ENCODE assay signal across 16 cellular contexts in the genomic region with DNA sequence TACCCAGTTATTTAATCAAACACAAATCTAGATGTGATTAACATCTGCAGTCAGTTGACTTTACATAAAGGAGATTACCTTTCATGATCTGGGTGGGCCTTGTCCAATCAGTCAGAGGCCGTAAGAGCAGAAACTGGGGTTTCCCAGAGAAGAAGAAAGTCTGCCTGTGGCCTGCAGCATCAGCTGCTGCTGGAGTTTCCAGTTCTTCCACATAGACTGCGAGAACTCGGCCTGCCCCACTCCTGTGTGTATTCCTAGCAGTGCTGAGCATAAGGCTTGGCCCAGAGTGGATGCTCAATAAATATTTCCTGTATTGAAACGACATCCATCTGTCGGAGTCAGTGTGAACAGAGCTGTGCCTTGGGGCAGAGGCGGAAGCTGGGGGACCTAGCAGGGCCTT.
DNase-seq lines count a peak whose midpoint lies in the region; ATAC-seq and TF ChIP-seq lines count a peak whose summit lies in the region.
"Had no signal": no experiment of that assay in that cellular context is flagged by ENCODE, and none has a peak within 500 bp of the region (broad histone marks: within the 10 kb centered on the region; RNA-seq: fewer than 3 reads in every experiment).

No MANE protein-coding gene starts in this region.

- TF ChIP-seq POLR2A in suprapubic skin (IDR thresholded peaks at IDR 0.05), result no peak

- no peak for TF ChIP-seq CTCF in epithelial cell of esophagus (IDR thresholded peaks at IDR 0.05; ENCODE audit: insufficient read depth, low read depth, low read length, missing control alignments)
- TF ChIP-seq CTCF in left lung (IDR thresholded peaks at IDR 0.05), result no peak
- no peak for TF ChIP-seq CTCF in suprapubic skin (IDR thresholded peaks at IDR 0.05)

- intact Hi-C loops in left lung (cut with DNase I), result no loop called here

- no peaks in the 10 kb centered on the region for H3F3A ChIP-seq in GM23248 (ENCODE audit: insufficient read depth)

- no peaks in the 10 kb centered on the region for H3K4me1 ChIP-seq in left lung
- peaks cover 24% of the 10 kb centered on the region for H3K4me1 ChIP-seq in suprapubic skin
- H3K4me1 ChIP-seq in GM23248 (ENCODE audit: insufficient read depth), result no peaks in the 10 kb centered on the region

- ATAC-seq in left lung, result peak; percentile 22
- ATAC-seq: HCT116 had no signal

- H3K4me2 ChIP-seq in GM23248 (ENCODE audit: unreplicated experiment), result no peak overlapping the region

- H3K9ac ChIP-seq in GM23248, result no peak overlapping the region

- 39% methylated on average over 6 of the region's 6 CpGs for whole genome bisulfite sequencing in suprapubic skin
- 10 to 13% methylated on average over 6 of the region's 6 CpGs for WGBS in GM23248 (ENCODE audit: low coverage in 1 of 2, low lambda C conversion rate in 2 of 2, missing lambda C conversion rate in 2 of 2), 2 experiments

- H3K9me3 ChIP-seq in left lung (peaks cover 0 to 11% of the 10 kb centered on the region in 2 donors), suprapubic skin (no peaks in the 10 kb centered on the region), GM23248 (ENCODE audit: low read depth) (no peaks in the 10 kb centered on the region)

- no peaks in the 10 kb centered on the region for H3K9me2 ChIP-seq in GM23248 (ENCODE audit: insufficient read depth)

- DNase-seq in Ammon's horn (ENCODE audit: low spot score) (peak; percentile 25), epithelial cell of esophagus (ENCODE audit: low read depth) (peak; percentile 64), left lung (no peak), suprapubic skin (ENCODE audit: low spot score in 2 of 2) (no peak), NCI-H526 treated with DMSO at 0.1 percent for 48 hours (lab: John Stamatoyannopoulos, UW) (no peak), GM23248 (no peak)
- no peak for DNase-seq in activated CD4-positive, CD25-positive, alpha-beta regulatory T cell treated with anti-CD3 and anti-CD28 coated beads, Interleukin-2, amount 50 U/mL, for 72 hours
- DNase-seq: ACHN; CD4-positive, alpha-beta memory T cell; COR-L47; DMS153; DMS79 treated with DMSO at 0.1 percent for 48 hours; EL had no signal

- no peaks in the 10 kb centered on the region for H3K79me2 ChIP-seq in GM23248 (ENCODE audit: insufficient read depth)

- no peak for TF ChIP-seq EP300 in suprapubic skin (IDR thresholded peaks at IDR 0.05)

- no peak overlapping the region for H2AFZ ChIP-seq in GM23248

- H3K27me3 ChIP-seq in left lung, result no peaks in the 10 kb centered on the region
- H3K27me3 ChIP-seq in suprapubic skin, result no peaks in the 10 kb centered on the region
- H3K27me3 ChIP-seq in GM23248 (replicated peaks; ENCODE audit: insufficient read depth), result peaks cover 20% of the 10 kb centered on the region

- H3K36me3 ChIP-seq in left lung (no peaks in the 10 kb centered on the region), suprapubic skin (no peaks in the 10 kb centered on the region), GM23248 (ENCODE audit: low read depth) (no peaks in the 10 kb centered on the region)

- in situ Hi-C loops in GM23248 (cut with MboI), result no loop called here

- H4K20me1 ChIP-seq in GM23248 (ENCODE audit: insufficient read depth), result no peaks in the 10 kb centered on the region

- no peak overlapping the region for H3K27ac ChIP-seq in left lung
- H3K27ac ChIP-seq in suprapubic skin, result peak overlapping the region; percentile 44
- H3K27ac ChIP-seq in GM23248, result no peak overlapping the region
- H3K27ac ChIP-seq: C4-2B, HL-60 had no signal

- H3K4me3 ChIP-seq in epithelial cell of esophagus (ENCODE audit: low read length) (no peak overlapping the region), left lung (no peak overlapping the region), suprapubic skin (no peak overlapping the region), GM23248 (no peak overlapping the region)

Comparison
In these comparisons a context has a peak if more than half of its experiments do, and no peak if none do; other contexts are left out.
1. DNase-seq: peak in Ammon's horn (single experiment) and epithelial cell of esophagus (single experiment); none in left lung (0 of 2), suprapubic skin (0 of 2), activated CD4-positive, CD25-positive, alpha-beta regulatory T cell treated with anti-CD3 and anti-CD28 coated beads, Interleukin-2, amount 50 U/mL, for 72 hours (single experiment), NCI-H526 treated with DMSO at 0.1 percent for 48 hours (single experiment) and GM23248 (single experiment).